ENCODE assay signal across 2 cellular contexts in genomic region chr12:70933133-70933532, GRCh38.
TF ChIP-seq lines count a peak whose summit lies in the region.

No MANE protein-coding gene starts in this region.

TF ChIP-seq in HEK293, 187 proteins besides CTCF, POLR2A, EP300 and RAD21 (continued from another document):
- 0 out of 2 replicates have a peak, but pooled peaks have one; percentile 22 for TF ChIP-seq ATF2 (tag by site-specific recombination; IDR thresholded peaks at IDR 0.05; ENCODE audit: low read depth)

TF ChIP-seq in GM12878, 131 proteins besides CTCF, POLR2A, EP300 and RAD21 (continued from another document):
- TF ChIP-seq ESRRA (IDR thresholded peaks at IDR 0.05; ENCODE audit: low read length) (no peak), RAD51 (IDR thresholded peaks at IDR 0.05) (no peak), YBX1 (IDR thresholded peaks at IDR 0.05) (no peak), BACH1 (IDR thresholded peaks at IDR 0.05; ENCODE audit: borderline replicate concordance) (no peak), CUX1 (IDR thresholded peaks at IDR 0.05; ENCODE audit: insufficient replicate concordance, low read depth, low read length) (no peak), MTA2 (IDR thresholded peaks at IDR 0.05; ENCODE audit: low read depth) (no peak), MTA3 (IDR thresholded peaks at IDR 0.05; ENCODE audit: borderline replicate concordance, low read length) (no peak), ZBTB4 (CRISPR knock-in tag; IDR thresholded peaks at IDR 0.05) (no peak), YY1 (IDR thresholded peaks at IDR 0.05; ENCODE audit: low read depth, low read length) (no peak), RB1 (IDR thresholded peaks at IDR 0.05; ENCODE audit: borderline replicate concordance) (no peak), SMAD5 (IDR thresholded peaks at IDR 0.05; ENCODE audit: low read depth) (no peak), SRF (IDR thresholded peaks at IDR 0.05; ENCODE audit: low read depth in 2 of 2, low read length in 2 of 2) (no peak), RBBP5 (conservative IDR thresholded peaks at IDR 0.05) (no peak), FOXK2 (IDR thresholded peaks at IDR 0.05) (no peak), CHD1 (IDR thresholded peaks at IDR 0.05; ENCODE audit: low read depth, low read length) (no peak), NFXL1 (IDR thresholded peaks at IDR 0.05; ENCODE audit: borderline replicate concordance) (no peak)
